ENCODE assay signal across 1 cellular context in genomic region chr16:67447508-67448076, GRCh38.
TF ChIP-seq lines count a peak whose summit lies in the region.

No MANE protein-coding gene starts in this region.

TF ChIP-seq in HepG2, 621 proteins besides CTCF, POLR2A, EP300 and RAD21 (continued from another document and continues in another):
- TF ChIP-seq KIAA2018 (CRISPR knock-in tag; IDR thresholded peaks at IDR 0.05; ENCODE audit: borderline replicate concordance) (no peak), FIP1L1 (IDR thresholded peaks at IDR 0.05; ENCODE audit: borderline replicate concordance, insufficient read depth, low read depth, low read length) (no peak), SSRP1 (CRISPR knock-in tag; IDR thresholded peaks at IDR 0.05) (no peak), REPIN1 (CRISPR knock-in tag; IDR thresholded peaks at IDR 0.05; ENCODE audit: borderline replicate concordance, low read depth) (0 out of 2 replicates have a peak, but pooled peaks have one; percentile 63), ZNF784 (CRISPR knock-in tag; IDR thresholded peaks at IDR 0.05; ENCODE audit: borderline replicate concordance) (no peak), ARID3A (IDR thresholded peaks at IDR 0.05; ENCODE audit: low read depth, low read length) (0 out of 2 replicates have a peak, but pooled peaks have one; percentile 12), SOX13 (IDR thresholded peaks at IDR 0.05) (no peak), SOX13 (CRISPR knock-in tag; conservative IDR thresholded peaks at IDR 0.05 in 1 of 2, IDR thresholded peaks at IDR 0.05 in 1 of 2) (no peak), JUN (CRISPR knock-in tag; IDR thresholded peaks at IDR 0.05) (no peak), ZNF282 (IDR thresholded peaks at IDR 0.05; ENCODE audit: partially characterized antibody) (no peak), ZNF333 (CRISPR knock-in tag; IDR thresholded peaks at IDR 0.05; ENCODE audit: borderline replicate concordance) (no peak), GMEB1 (CRISPR knock-in tag; IDR thresholded peaks at IDR 0.05; ENCODE audit: borderline replicate concordance) (no peak), ZNF724P (CRISPR knock-in tag; IDR thresholded peaks at IDR 0.05; ENCODE audit: borderline replicate concordance) (no peak), ESRRA (CRISPR knock-in tag; IDR thresholded peaks at IDR 0.05; ENCODE audit: low read depth) (no peak), ZNF30 (CRISPR knock-in tag; IDR thresholded peaks at IDR 0.05) (no peak), NFIB (CRISPR knock-in tag; IDR thresholded peaks at IDR 0.05; ENCODE audit: borderline replicate concordance) (no peak), ZNF44 (CRISPR knock-in tag; IDR thresholded peaks at IDR 0.05) (no peak), FOXC1 (CRISPR knock-in tag; IDR thresholded peaks at IDR 0.05; ENCODE audit: borderline replicate concordance) (no peak), ZNF232 (CRISPR knock-in tag; IDR thresholded peaks at IDR 0.05; ENCODE audit: borderline replicate concordance) (no peak), ZFY (CRISPR knock-in tag; IDR thresholded peaks at IDR 0.05) (no peak), ZNF512 (CRISPR knock-in tag; IDR thresholded peaks at IDR 0.05) (no peak), ZFP91 (CRISPR knock-in tag; IDR thresholded peaks at IDR 0.05; ENCODE audit: borderline replicate concordance) (0 out of 2 replicates have a peak, but pooled peaks have one; percentile 10), ISL2 (CRISPR knock-in tag; IDR thresholded peaks at IDR 0.05) (no peak), ZNF644 (CRISPR knock-in tag; IDR thresholded peaks at IDR 0.05; ENCODE audit: low read depth) (no peak), ZNF280B (CRISPR knock-in tag; IDR thresholded peaks at IDR 0.05; ENCODE audit: borderline replicate concordance) (no peak), MYC (CRISPR knock-in tag; IDR thresholded peaks at IDR 0.05; ENCODE audit: borderline replicate concordance) (0 out of 2 replicates have a peak, but pooled peaks have one; percentile 15), ZNF382 (CRISPR knock-in tag; IDR thresholded peaks at IDR 0.05; ENCODE audit: borderline replicate concordance) (no peak), EEA1 (CRISPR knock-in tag; IDR thresholded peaks at IDR 0.05; ENCODE audit: borderline replicate concordance) (no peak), HNF1A (IDR thresholded peaks at IDR 0.05; ENCODE audit: low read depth) (no peak), HNF1A (CRISPR knock-in tag; IDR thresholded peaks at IDR 0.05; ENCODE audit: borderline replicate concordance) (no peak), YEATS4 (CRISPR knock-in tag; IDR thresholded peaks at IDR 0.05; ENCODE audit: borderline replicate concordance) (no peak), FOSL1 (CRISPR knock-in tag; IDR thresholded peaks at IDR 0.05; ENCODE audit: borderline replicate concordance) (no peak), ZNF383 (CRISPR knock-in tag; IDR thresholded peaks at IDR 0.05; ENCODE audit: borderline replicate concordance) (no peak), SMC3 (IDR thresholded peaks at IDR 0.05; ENCODE audit: low read length) (peak; percentile 74), NFRKB (IDR thresholded peaks at IDR 0.05) (no peak), LCORL (IDR thresholded peaks at IDR 0.05) (no peak), LCORL (CRISPR knock-in tag; IDR thresholded peaks at IDR 0.05) (no peak), NCOA2 (CRISPR knock-in tag; IDR thresholded peaks at IDR 0.05) (no peak), CHD2 (IDR thresholded peaks at IDR 0.05; ENCODE audit: low read depth, low read length) (no peak), U2AF2 (IDR thresholded peaks at IDR 0.05; ENCODE audit: low read depth, low read length) (no peak), PHF5A (CRISPR knock-in tag; IDR thresholded peaks at IDR 0.05; ENCODE audit: low read depth, unreplicated experiment) (no peak)
